ENCODE assay signal across 19 cellular contexts in genomic region chr1:31073044-31073443, GRCh38. TPM values are rescaled to one million over a fixed set of nuclear protein-coding genes. Genes with fewer than 3 reads are reported as not detected.
DNase-seq lines count a peak whose midpoint lies in the region; ATAC-seq and TF ChIP-seq lines count a peak whose summit lies in the region.
"Had no signal": no experiment of that assay in that cellular context is flagged by ENCODE, and none has a peak within 500 bp of the region (broad histone marks: within the 10 kb centered on the region; RNA-seq: fewer than 3 reads in every experiment).

No MANE protein-coding gene starts in this region.

- peaks cover 2% of the 10 kb centered on the region for H3K27me3 Mint-ChIP-seq in neural progenitor cell (ENCODE audit: insufficient read depth, low read depth)
- H3K27me3 Mint-ChIP-seq: IgD-negative memory B cell had no signal

- H4K20me1 ChIP-seq in OCI-LY3 (ENCODE audit: insufficient read depth, low read length) = no peaks in the 10 kb centered on the region
- no peaks in the 10 kb centered on the region for H4K20me1 ChIP-seq in hepatocyte (ENCODE audit: insufficient read depth, poor library complexity, severe bottlenecking)
- H4K20me1 ChIP-seq in neural progenitor cell (ENCODE audit: low read depth) = no peaks in the 10 kb centered on the region
- H4K20me1 ChIP-seq: BLaER1 had no signal

- peak; percentile 2 for DNase-seq in GM10248 (ENCODE audit: extremely low spot score)
- peak; percentile 54 for DNase-seq in hepatocyte (ENCODE audit: low spot score)
- DNase-seq in right lobe of liver = no peak
- no peak for DNase-seq in NCI-H2081 treated with DMSO at 0.1 percent for 48 hours (lab: John Stamatoyannopoulos, UW)
- no peak for DNase-seq in neural progenitor cell (ENCODE audit: low spot score)
- DNase-seq in DMS 273 treated with DMSO at 0.1 percent for 48 hours (lab: John Stamatoyannopoulos, UW) = no peak
- no peak for DNase-seq in NCI-H146 (lab: John Stamatoyannopoulos, UW)
- DNase-seq: 8988T; AML-193; CD8-positive, alpha-beta memory T cell; DMS79 treated with DMSO at 0.1 percent for 48 hours; EL; HCEC 1CT; HFFc6 had no signal

- TF ChIP-seq POLR2A in right lobe of liver (IDR thresholded peaks at IDR 0.05) = no peak

- peak overlapping the region; percentile 46 for H3K4me2 ChIP-seq in OCI-LY3 (ENCODE audit: low read length)
- H3K4me2 ChIP-seq in hepatocyte = peak overlapping the region; percentile 5
- no peak overlapping the region for H3K4me2 ChIP-seq in neural progenitor cell
- H3K4me2 ChIP-seq: BLaER1 had no signal

- WGBS in hepatocyte (ENCODE audit: low lambda C conversion rate, missing lambda C conversion rate) = 70% methylated on average over 2 of the region's 2 CpGs
- WGBS in right lobe of liver (ENCODE audit: insufficient coverage, low coverage, low lambda C conversion rate, missing lambda C conversion rate) = 44% methylated on average over 2 of the region's 2 CpGs

- H3K27me3 ChIP-seq in OCI-LY3 (ENCODE audit: low read depth, low read length) (no peaks in the 10 kb centered on the region), hepatocyte (no peaks in the 10 kb centered on the region), right lobe of liver (no peaks in the 10 kb centered on the region), neural progenitor cell (no peaks in the 10 kb centered on the region)
- H3K27me3 ChIP-seq: BLaER1 had no signal

- H3K9me3 ChIP-seq in OCI-LY3 (ENCODE audit: insufficient read depth, low read length) = no peaks in the 10 kb centered on the region
- H3K9me3 ChIP-seq in hepatocyte (ENCODE audit: low read depth) = no peaks in the 10 kb centered on the region
- H3K9me3 ChIP-seq in right lobe of liver = no peaks in the 10 kb centered on the region
- no peaks in the 10 kb centered on the region for H3K9me3 ChIP-seq in neural progenitor cell (ENCODE audit: low read depth)
- H3K9me3 ChIP-seq: BLaER1, Caco-2 had no signal

- peaks cover 9% of the 10 kb centered on the region for H3F3A ChIP-seq in neural progenitor cell (ENCODE audit: low read depth)

- H2AFZ ChIP-seq in OCI-LY3 (ENCODE audit: low read depth, low read length) (no peak overlapping the region), hepatocyte (no peak overlapping the region), neural progenitor cell (replicated peaks) (no peak overlapping the region)

- H3K36me3 ChIP-seq in OCI-LY3 (replicated peaks; ENCODE audit: low read depth, low read length) (no peaks in the 10 kb centered on the region), hepatocyte (replicated peaks; ENCODE audit: insufficient read depth, low read depth) (no peaks in the 10 kb centered on the region), right lobe of liver (no peaks in the 10 kb centered on the region), neural progenitor cell (no peaks in the 10 kb centered on the region)
- H3K36me3 ChIP-seq: BLaER1 had no signal

- H3K9me2 ChIP-seq in hepatocyte (replicated peaks; ENCODE audit: insufficient read depth) = no peaks in the 10 kb centered on the region

- ATAC-seq in right lobe of liver = peak; percentile 62 to 90 (median 74)

- H3K27ac ChIP-seq in OCI-LY3 (ENCODE audit: low read length) (peak overlapping the region; percentile 39), hepatocyte (peak overlapping the region; percentile 50), right lobe of liver (no peak overlapping the region), neural progenitor cell (no peak overlapping the region)
- H3K27ac ChIP-seq: BLaER1, HL-60 had no signal

- POLR2A ChIA-PET in GM10248 (lab: Yijun Ruan, JAX) = interaction anchor here (0.6 kb wide), 1 partner anchor 23 kb away, joined by 6 read pairs; no protein-coding TSS in a partner anchor

- TF ChIP-seq CTCF in GM10248 (IDR thresholded peaks at IDR 0.05; ENCODE audit: control extremely low read depth, extremely low read depth, low read depth, missing control alignments) (no peak), OCI-LY3 (IDR thresholded peaks at IDR 0.05; ENCODE audit: low read depth, low read length) (no peak), hepatocyte (IDR thresholded peaks at IDR 0.05; ENCODE audit: poor library complexity) (no peak), right lobe of liver (IDR thresholded peaks at IDR 0.05) (no peak), neural progenitor cell (IDR thresholded peaks at IDR 0.05) (no peak)

- peaks cover 17% of the 10 kb centered on the region for H3K4me1 ChIP-seq in OCI-LY3 (ENCODE audit: low read length)
- H3K4me1 ChIP-seq in hepatocyte (ENCODE audit: insufficient read depth) = peaks cover 6% of the 10 kb centered on the region
- H3K4me1 ChIP-seq in right lobe of liver = peaks cover 0 to 11% (median 5%) of the 10 kb centered on the region in 4 donors
- H3K4me1 ChIP-seq in neural progenitor cell = peaks cover 4% of the 10 kb centered on the region
- H3K4me1 ChIP-seq: BLaER1 had no signal

- no peaks in the 10 kb centered on the region for H3K9me3 Mint-ChIP-seq in neural progenitor cell
- H3K9me3 Mint-ChIP-seq: CD8-positive, alpha-beta memory T cell; HFFc6; IgD-negative memory B cell had no signal

- H3K4me3 ChIP-seq in OCI-LY3 (ENCODE audit: low read length) (no peak overlapping the region), hepatocyte (no peak overlapping the region), right lobe of liver (no peak overlapping the region), neural progenitor cell (no peak overlapping the region)
- H3K4me3 ChIP-seq: BLaER1 had no signal

- H3K27ac Mint-ChIP-seq in neural progenitor cell = no peak overlapping the region
- H3K27ac Mint-ChIP-seq: HFFc6 had no signal

- H3K9ac ChIP-seq in OCI-LY3 (ENCODE audit: low read length) = peak overlapping the region; percentile 35; the same call in 1 of the 2 replicates
- no peak overlapping the region for H3K9ac ChIP-seq in neural progenitor cell
- H3K9ac ChIP-seq: BLaER1 had no signal

- CTCF ChIA-PET in GM10248 (lab: Yijun Ruan, JAX) = no interaction called here

- intact Hi-C loops in right lobe of liver (cut with DNase I) = no loop called here

- no peaks in the 10 kb centered on the region for H3K79me2 ChIP-seq in OCI-LY3 (ENCODE audit: low read length)
- H3K79me2 ChIP-seq in hepatocyte = no peaks in the 10 kb centered on the region
- no peaks in the 10 kb centered on the region for H3K79me2 ChIP-seq in neural progenitor cell (ENCODE audit: low read depth)

- no peak overlapping the region for H3K4me3 Mint-ChIP-seq in neural progenitor cell
- H3K4me3 Mint-ChIP-seq: CD8-positive, alpha-beta memory T cell; HFFc6; IgD-negative memory B cell had no signal

- H3K4me1 Mint-ChIP-seq in neural progenitor cell = peaks cover 6% of the 10 kb centered on the region

- H3K36me3 Mint-ChIP-seq in neural progenitor cell = no peaks in the 10 kb centered on the region
- H3K36me3 Mint-ChIP-seq: CD8-positive, alpha-beta memory T cell had no signal

RNA-seq across cellular contexts. Expression of gene PUM1, which starts 7.5 kb away (rescaled TPM):
- total RNA-seq in hepatocyte = 97.4 and 98.9 TPM in 2 replicates
- 63.2 and 68.6 TPM in 2 replicates for polyA plus RNA-seq in hepatocyte
- 10 to 100 TPM; 30.9 to 51.6 (median 42.0) TPM for total RNA-seq in right lobe of liver
- total RNA-seq in neural progenitor cell (ENCODE audit: low replicate concordance) = 130 and 143 TPM in 2 replicates

Comparison
In these comparisons a context has a peak if more than half of its experiments do, and no peak if none do; other contexts are left out.
1. DNase-seq: peak in GM10248 (single experiment) and hepatocyte (single experiment); none in right lobe of liver (0 of 3), NCI-H2081 treated with DMSO at 0.1 percent for 48 hours (single experiment), neural progenitor cell (single experiment), DMS 273 treated with DMSO at 0.1 percent for 48 hours (single experiment) and NCI-H146 (single experiment).
2. H3K27ac ChIP-seq: peak in OCI-LY3 (single experiment) and hepatocyte (single experiment); none in right lobe of liver (0 of 3) and neural progenitor cell (single experiment).